In genomic region chr22:29018293-29019189, GRCh38 we compare ENCODE assay signal across 37 cellular contexts. TPM values are rescaled to one million over a fixed set of nuclear protein-coding genes. Genes with fewer than 3 reads are reported as not detected.
"Had no signal": no experiment of that assay in that cellular context is flagged by ENCODE, and none has a peak within 500 bp of the region (broad histone marks: within the 10 kb centered on the region; RNA-seq: fewer than 3 reads in every experiment).

No MANE protein-coding gene starts in this region.

- H3K4me3 ChIP-seq: gastroesophageal sphincter, lung, pancreas, prostate gland, stomach, suprapubic skin, tibial artery had no signal

- DNase-seq: activated CD4-positive, alpha-beta T cell treated with anti-CD3 and anti-CD28 coated beads for 36 hours; activated CD4-positive, CD25-positive, alpha-beta regulatory T cell; activated CD8-positive, alpha-beta memory T cell treated with anti-CD3 and anti-CD28 coated beads, Interleukin-2, amount 10 ng/mL, durations not matched to agents 7 days and 5 days; activated CD8-positive, alpha-beta T cell treated with anti-CD3 and anti-CD28 coated beads, Interleukin-2, amount 10 ng/mL, durations not matched to agents 7 days and 5 days; activated effector memory CD4-positive, alpha-beta T cell treated with Interleukin-2 at 50 U/mL for 16 hours; activated naive CD4-positive, alpha-beta T cell treated with Interleukin-2 at 50 U/mL for 16 hours; activated T-cell treated with anti-CD3 and anti-CD28 coated beads for 4 hours; activated T-cell treated with anti-CD3 and anti-CD28 coated beads, Interleukin-2, amount 50 U/mL, for 72 hours; aorta; caudate nucleus; cortex of kidney; effector memory CD8-positive, alpha-beta T cell; erythroblast; head of caudate nucleus; hippocampal formation; naive B cell; nucleus accumbens; pancreas; retina; stimulated activated CD4-positive, alpha-beta T cell treated with anti-CD3 and anti-CD28 coated beads, Interleukin-15, amount 100 ng/mL, for 24 hours; stimulated activated CD4-positive, alpha-beta T cell treated with anti-CD3 and anti-CD28 coated beads, Interleukin-2, amount 100 ng/mL, for 24 hours; stimulated activated naive B cell treated with anti-CD40 and anti-IgM and Interleukin-4, amounts not matched to agents 10 μg/mL and 1 μg/mL and 100 μg/mL, for 72 hours; stomach; tibial artery had no signal

- H3K27ac ChIP-seq: gastroesophageal sphincter, pancreas, prostate gland, suprapubic skin, tibial artery had no signal

- FAIRE-seq: pancreas had no signal

- H3K4me3 Mint-ChIP-seq: activated CD4-positive, alpha-beta T cell treated with anti-CD3 and anti-CD28 coated beads for 36 hours; activated CD8-positive, alpha-beta memory T cell treated with anti-CD3 and anti-CD28 coated beads, Interleukin-2, amount 10 ng/mL, durations not matched to agents 7 days and 5 days; activated CD8-positive, alpha-beta T cell treated with anti-CD3 and anti-CD28 coated beads, Interleukin-2, amount 10 ng/mL, durations not matched to agents 7 days and 5 days; activated naive CD8-positive, alpha-beta T cell; activated T-cell treated with anti-CD3 and anti-CD28 coated beads, Interleukin-2, amount 50 U/mL, for 72 hours; brain; effector memory CD8-positive, alpha-beta T cell; naive B cell; neural crest cell; stimulated activated naive B cell treated with anti-CD40 and anti-IgM and Interleukin-4, amounts not matched to agents 10 μg/mL and 1 μg/mL and 100 μg/mL, for 72 hours had no signal

- H3K4me1 ChIP-seq: prostate gland, suprapubic skin, tibial artery had no signal

- H3K27ac Mint-ChIP-seq: activated CD4-positive, alpha-beta T cell treated with anti-CD3 and anti-CD28 coated beads for 36 hours; activated CD8-positive, alpha-beta memory T cell treated with anti-CD3 and anti-CD28 coated beads, Interleukin-2, amount 10 ng/mL, durations not matched to agents 7 days and 5 days; activated CD8-positive, alpha-beta T cell treated with anti-CD3 and anti-CD28 coated beads, Interleukin-2, amount 10 ng/mL, durations not matched to agents 7 days and 5 days; activated naive CD8-positive, alpha-beta T cell; activated T-cell treated with anti-CD3 and anti-CD28 coated beads, Interleukin-2, amount 50 U/mL, for 72 hours; effector memory CD8-positive, alpha-beta T cell; stimulated activated naive B cell treated with anti-CD40 and anti-IgM and Interleukin-4, amounts not matched to agents 10 μg/mL and 1 μg/mL and 100 μg/mL, for 72 hours had no signal

- H3K36me3 ChIP-seq: gastroesophageal sphincter, pancreas, prostate gland, stomach, suprapubic skin, tibial artery had no signal

- H3K36me3 Mint-ChIP-seq: activated CD8-positive, alpha-beta memory T cell treated with anti-CD3 and anti-CD28 coated beads, Interleukin-2, amount 10 ng/mL, durations not matched to agents 7 days and 5 days; stimulated activated naive B cell treated with anti-CD40 and anti-IgM and Interleukin-4, amounts not matched to agents 10 μg/mL and 1 μg/mL and 100 μg/mL, for 72 hours had no signal

- H3K9me3 ChIP-seq: gastroesophageal sphincter, pancreas, prostate gland, stomach, suprapubic skin, tibial artery had no signal

- H3K27me3 ChIP-seq: gastroesophageal sphincter, pancreas, stomach, suprapubic skin, tibial artery had no signal

- ATAC-seq: activated CD4-positive, alpha-beta T cell treated with anti-CD3 and anti-CD28 coated beads for 36 hours; activated CD8-positive, alpha-beta memory T cell treated with anti-CD3 and anti-CD28 coated beads, Interleukin-2, amount 10 ng/mL, durations not matched to agents 7 days and 5 days; activated CD8-positive, alpha-beta T cell treated with anti-CD3 and anti-CD28 coated beads, Interleukin-2, amount 10 ng/mL, durations not matched to agents 7 days and 5 days; activated T-cell treated with anti-CD3 and anti-CD28 coated beads, Interleukin-2, amount 50 U/mL, for 72 hours; effector memory CD8-positive, alpha-beta T cell; gastroesophageal sphincter; pancreas; stimulated activated naive B cell treated with anti-CD40 and anti-IgM and Interleukin-4, amounts not matched to agents 10 μg/mL and 1 μg/mL and 100 μg/mL, for 72 hours had no signal

- H3K27me3 Mint-ChIP-seq: brain had no signal

RNA-seq across cellular contexts. Expression of gene C22orf31, which starts 43.1 kb away (rescaled TPM):
- total RNA-seq: activated CD4-positive, alpha-beta T cell treated with anti-CD3 and anti-CD28 coated beads for 36 hours; activated CD8-positive, alpha-beta memory T cell treated with anti-CD3 and anti-CD28 coated beads, Interleukin-2, amount 10 ng/mL, durations not matched to agents 7 days and 5 days; activated CD8-positive, alpha-beta T cell treated with anti-CD3 and anti-CD28 coated beads, Interleukin-2, amount 10 ng/mL, durations not matched to agents 7 days and 5 days; activated T-cell treated with anti-CD3 and anti-CD28 coated beads, Interleukin-2, amount 50 U/mL, for 72 hours; aorta; chondrocyte; gastroesophageal sphincter; kidney epithelial cell; lung; mesenteric fat pad; mucosa of gallbladder; neural crest cell; pancreas; suprapubic skin; T-helper 1 cell treated with Interleukin-12 subunit alpha and Interleukin-12 subunit beta and Interleukin-4 antibody, amounts not matched to agents 30 ng/mL and 1 ng/mL, for 36 hours; urinary bladder had no signal
- polyA plus RNA-seq: aorta, stomach, urinary bladder had no signal

RNA-seq across cellular contexts. Expression of gene KREMEN1, which starts 54.3 kb away (rescaled TPM):
- total RNA-seq: T-helper 1 cell treated with Interleukin-12 subunit alpha and Interleukin-12 subunit beta and Interleukin-4 antibody, amounts not matched to agents 30 ng/mL and 1 ng/mL, for 36 hours had no signal
